Comparison of ENCODE assay signal across 19 cellular contexts in genomic region chr10:28320799-28321198, GRCh38. TPM values are rescaled to one million over a fixed set of nuclear protein-coding genes. Genes with fewer than 3 reads are reported as not detected.
DNase-seq lines count a peak whose midpoint lies in the region; ATAC-seq and TF ChIP-seq lines count a peak whose summit lies in the region.
"Had no signal": no experiment of that assay in that cellular context is flagged by ENCODE, and none has a peak within 500 bp of the region (broad histone marks: within the 10 kb centered on the region; RNA-seq: fewer than 3 reads in every experiment).

No MANE protein-coding gene starts in this region.

- peak overlapping the region; percentile 52 for H3K18ac ChIP-seq in neuronal stem cell (ENCODE audit: low read length)

- TF ChIP-seq POLR2A in lower leg skin (IDR thresholded peaks at IDR 0.05), result no peak

- H4K8ac ChIP-seq in neuronal stem cell (ENCODE audit: low read depth, low read length), result no peak overlapping the region

- no peak for TF ChIP-seq CTCF in lower leg skin (IDR thresholded peaks at IDR 0.05)

- peaks cover 4% of the 10 kb centered on the region for H3K36me3 Mint-ChIP-seq in T-helper 17 cell (ENCODE audit: low read depth)

- DNase-seq in T-helper 17 cell (no peak), neuronal stem cell (ENCODE audit: low spot score) (no peak), retina (peak; percentile 40), lower leg skin (ENCODE audit: low spot score in 2 of 2) (no peak)
- DNase-seq: 8988T; ACHN; BE2C; CD4-positive, alpha-beta memory T cell; CD4-positive, CD25-positive, alpha-beta regulatory T cell; CD8-positive, alpha-beta memory T cell; COR-L47; DMS 273 treated with DMSO at 0.1 percent for 48 hours; DMS79 treated with DMSO at 0.1 percent for 48 hours; GDM1 had no signal

- no peaks in the 10 kb centered on the region for H3K79me1 ChIP-seq in neuronal stem cell (ENCODE audit: low read depth, low read length)

- H3K27ac ChIP-seq in neuronal stem cell (replicated peaks; ENCODE audit: low read length), result no peak overlapping the region
- H3K27ac ChIP-seq: BLaER1 had no signal

- H3K27me3 ChIP-seq in neuronal stem cell (ENCODE audit: control insufficient read depth in 3 of 3, insufficient read depth in 3 of 3, low read depth in 1 of 3, low read length in 3 of 3), result no peaks in the 10 kb centered on the region
- H3K27me3 ChIP-seq: BE2C, BLaER1 had no signal

- H2BK15ac ChIP-seq in neuronal stem cell (ENCODE audit: low read length), result no peak overlapping the region

- no peak overlapping the region for H3K4me2 ChIP-seq in neuronal stem cell (ENCODE audit: insufficient read depth, low read length, poor library complexity, severe bottlenecking)

- no peak overlapping the region for H3K23ac ChIP-seq in neuronal stem cell (ENCODE audit: low read depth, low read length, poor library complexity)

- no peak overlapping the region for H2AK5ac ChIP-seq in neuronal stem cell (ENCODE audit: low read depth, low read length)

- no peak overlapping the region for H4K91ac ChIP-seq in neuronal stem cell (ENCODE audit: low read depth, low read length, poor library complexity)

- no peak overlapping the region for H2BK120ac ChIP-seq in neuronal stem cell (ENCODE audit: low read depth, low read length)

- no peak for ATAC-seq in T-helper 17 cell
- ATAC-seq in GM19328 (IDR thresholded peaks at IDR 0.05; ENCODE audit: unreplicated experiment), result no peak
- no peak for ATAC-seq in HG03378 (IDR thresholded peaks at IDR 0.05; ENCODE audit: unreplicated experiment)
- ATAC-seq: GM12878 had no signal

- H3K4me3 ChIP-seq in neuronal stem cell (ENCODE audit: low read length in 2 of 2), result no peak overlapping the region
- no peak overlapping the region for H3K4me3 ChIP-seq in lower leg skin (ENCODE audit: low read depth, poor library complexity, severe bottlenecking)
- H3K4me3 ChIP-seq: BLaER1, GM12878 had no signal

- no peak overlapping the region for H3K4ac ChIP-seq in neuronal stem cell (ENCODE audit: low read length)

- H3K4me1 Mint-ChIP-seq in T-helper 17 cell, result peaks cover 25% of the 10 kb centered on the region

- H3K36me3 ChIP-seq in neuronal stem cell (replicated peaks in 1 of 2; ENCODE audit: control insufficient read depth in 2 of 2, insufficient read depth in 2 of 2, low read length in 2 of 2), result no peaks in the 10 kb centered on the region
- H3K36me3 ChIP-seq: BE2C, BLaER1 had no signal

- H2BK12ac ChIP-seq in neuronal stem cell (ENCODE audit: low read length), result no peak overlapping the region

- no peak overlapping the region for H2BK5ac ChIP-seq in neuronal stem cell (ENCODE audit: low read length)

- H3K27me3 Mint-ChIP-seq in T-helper 17 cell, result no peaks in the 10 kb centered on the region
- H3K27me3 Mint-ChIP-seq: CD4-positive, alpha-beta memory T cell; CD4-positive, CD25-positive, alpha-beta regulatory T cell; CD8-positive, alpha-beta memory T cell had no signal

- no peaks in the 10 kb centered on the region for H3K4me1 ChIP-seq in neuronal stem cell (ENCODE audit: control insufficient read depth in 2 of 2, insufficient read depth in 1 of 2, low read depth in 1 of 2, low read length in 2 of 2)
- H3K4me1 ChIP-seq: BE2C had no signal

- no peak overlapping the region for H3K9ac ChIP-seq in neuronal stem cell (ENCODE audit: low read depth, low read length, poor library complexity)
- H3K9ac ChIP-seq: BLaER1 had no signal

- no peak overlapping the region for H3K14ac ChIP-seq in neuronal stem cell (ENCODE audit: low read length)

- H3K9me3 ChIP-seq in T-helper 17 cell (ENCODE audit: control insufficient read depth, low read length, poor library complexity, severe bottlenecking), result no peaks in the 10 kb centered on the region
- H3K9me3 ChIP-seq in neuronal stem cell (replicated peaks in 1 of 2; ENCODE audit: control insufficient read depth in 2 of 2, insufficient read depth in 1 of 2, low read depth in 1 of 2, low read length in 2 of 2), result no peaks in the 10 kb centered on the region
- H3K9me3 ChIP-seq: BE2C, BLaER1 had no signal

- intact Hi-C loops in lower leg skin (cut with DNase I; ENCODE audit: low total_unique reads), result no loop called here

- no peak overlapping the region for H2AFZ ChIP-seq in neuronal stem cell (ENCODE audit: low read length)

- no peak overlapping the region for H3K4me3 Mint-ChIP-seq in T-helper 17 cell
- H3K4me3 Mint-ChIP-seq: CD14-positive monocyte; CD4-positive, alpha-beta memory T cell; CD4-positive, CD25-positive, alpha-beta regulatory T cell; CD8-positive, alpha-beta memory T cell had no signal

- no CpG with 5 or more reads among the region's 4 CpGs for WGBS in neuronal stem cell (ENCODE audit: extremely low coverage in 2 of 2, insufficient read length in 2 of 2, insufficient replicate concordance in 1 of 2), 2 donors
- WGBS in lower leg skin, 2 donors, result 38 to 85% methylated on average over 4 of the region's 4 CpGs

- H3K27ac Mint-ChIP-seq in T-helper 17 cell, result peak overlapping the region; percentile 47

RNA-seq across cellular contexts. Expression of gene MPP7, which starts 17.9 kb away (rescaled TPM):
- 10 to 100 TPM; 21.6 to 22.7 TPM for total RNA-seq in T-helper 17 cell
- polyA plus RNA-seq in neuronal stem cell (2013, experiment 1 of 2), result 4.1 TPM
- polyA plus RNA-seq in neuronal stem cell (2013, experiment 2 of 2), result 4.1 TPM
- 10 to 100 TPM; 48.2 to 66.7 (median 59.0) TPM for total RNA-seq in lower leg skin
